ENCODE assay signal across 19 cellular contexts in the genomic region with DNA sequence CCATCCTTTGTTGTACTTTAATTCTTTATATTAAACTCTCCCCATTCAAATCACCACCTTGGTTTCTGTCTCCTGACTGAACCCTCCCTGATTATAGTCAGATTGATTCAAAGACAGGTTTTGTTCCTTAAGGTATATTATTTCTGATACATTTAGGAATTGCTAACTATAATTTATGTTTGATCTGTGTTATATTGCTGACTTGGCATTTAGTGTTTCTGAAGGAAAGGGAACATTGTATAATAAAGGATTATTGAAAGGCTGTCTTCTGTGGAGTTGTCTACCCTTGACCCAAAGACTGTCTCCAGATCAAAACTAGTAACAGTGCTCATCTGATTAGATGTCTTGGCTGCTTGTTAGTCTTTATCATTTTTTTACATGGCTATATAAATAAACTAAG. TPM values are rescaled to one million over a fixed set of nuclear protein-coding genes. Genes with fewer than 3 reads are reported as not detected.
A peak's percentile ranks its signal among the peaks of the same experiment; 100 is the strongest.
DNase-seq lines count a peak whose midpoint lies in the region; ATAC-seq, FAIRE-seq and TF ChIP-seq lines count a peak whose summit lies in the region.
"Had no signal": no experiment of that assay in that cellular context is flagged by ENCODE, and none has a peak within 500 bp of the region (broad histone marks: within the 10 kb centered on the region; RNA-seq: fewer than 3 reads in every experiment).

No MANE protein-coding gene starts in this region.

- H3K79me2 ChIP-seq in osteoblast (ENCODE audit: insufficient read depth, low read length), result peaks cover 84% of the 10 kb centered on the region

- CTCF ChIA-PET in Calu3 (lab: Charles Lee), result interaction anchor here (1.3 kb wide), 1 partner anchor 10 kb away, joined by 4 read pairs; a partner anchor contains a TSS

- H3K36me3 Mint-ChIP-seq in activated naive CD8-positive, alpha-beta T cell treated with anti-CD3 and anti-CD28 coated beads, Interleukin-2, amount 10 ng/mL, durations not matched to agents 7 days and 5 days, result peaks cover 82% of the 10 kb centered on the region
- H3K36me3 Mint-ChIP-seq in activated naive CD8-positive, alpha-beta T cell treated with anti-CD3 and anti-CD28 coated beads, Interleukin-2, amount 50 U/mL, for 24 hours (ENCODE audit: low read depth), result peaks cover 91% of the 10 kb centered on the region
- H3K36me3 Mint-ChIP-seq in brain (peaks cover 30% of the 10 kb centered on the region), Calu3 (ENCODE audit: insufficient read depth, unreplicated experiment) (peaks cover 47% of the 10 kb centered on the region)

- H3K4me1 Mint-ChIP-seq in activated naive CD8-positive, alpha-beta T cell treated with anti-CD3 and anti-CD28 coated beads, Interleukin-2, amount 10 ng/mL, durations not matched to agents 7 days and 5 days, result peaks cover 38% of the 10 kb centered on the region
- peaks cover 18% of the 10 kb centered on the region for H3K4me1 Mint-ChIP-seq in activated naive CD8-positive, alpha-beta T cell treated with anti-CD3 and anti-CD28 coated beads, Interleukin-2, amount 50 U/mL, for 24 hours
- H3K4me1 Mint-ChIP-seq in brain, result peaks cover 79% of the 10 kb centered on the region
- H3K4me1 Mint-ChIP-seq in Calu3 (ENCODE audit: low read depth, unreplicated experiment), result peaks cover 34% of the 10 kb centered on the region

- no peak overlapping the region for H3K4me3 ChIP-seq in osteoblast (ENCODE audit: insufficient read depth, low read length)
- H3K4me3 ChIP-seq: SJCRH30 had no signal

- TF ChIP-seq CTCF in brain (conservative IDR thresholded peaks at IDR 0.05) (no peak), osteoblast (IDR thresholded peaks at IDR 0.05; ENCODE audit: extremely low read depth, low read depth, low read length) (no peak), Calu3 (IDR thresholded peaks at IDR 0.05; ENCODE audit: unreplicated experiment) (no peak)

- peak; percentile 43 for FAIRE-seq in H54 (lab: Jason Lieb, UNC)
- FAIRE-seq: HTR-8/SVneo had no signal

- peak overlapping the region; percentile 22 for H3K27ac ChIP-seq in osteoblast (ENCODE audit: low read depth, low read length)
- H3K27ac ChIP-seq: HL-60, SJCRH30 had no signal

- no peaks in the 10 kb centered on the region for H3K27me3 ChIP-seq in osteoblast (ENCODE audit: insufficient read depth, low read length)
- H3K27me3 ChIP-seq: SJCRH30 had no signal

- no peak overlapping the region for H3K4me3 Mint-ChIP-seq in activated naive CD8-positive, alpha-beta T cell treated with anti-CD3 and anti-CD28 coated beads, Interleukin-2, amount 10 ng/mL, durations not matched to agents 7 days and 5 days
- H3K4me3 Mint-ChIP-seq in activated naive CD8-positive, alpha-beta T cell treated with anti-CD3 and anti-CD28 coated beads, Interleukin-2, amount 50 U/mL, for 24 hours, result no peak overlapping the region
- H3K4me3 Mint-ChIP-seq in brain (peak overlapping the region in 4 of 5 experiments; percentile 33 to 62 (median 46)), Calu3 (ENCODE audit: low read depth, unreplicated experiment) (no peak overlapping the region)
- H3K4me3 Mint-ChIP-seq: H9 had no signal

- H3K27me3 Mint-ChIP-seq in activated naive CD8-positive, alpha-beta T cell treated with anti-CD3 and anti-CD28 coated beads, Interleukin-2, amount 10 ng/mL, durations not matched to agents 7 days and 5 days, result no peaks in the 10 kb centered on the region
- H3K27me3 Mint-ChIP-seq in activated naive CD8-positive, alpha-beta T cell treated with anti-CD3 and anti-CD28 coated beads, Interleukin-2, amount 50 U/mL, for 24 hours, result no peaks in the 10 kb centered on the region
- H3K27me3 Mint-ChIP-seq in brain (no peaks in the 10 kb centered on the region), Calu3 (ENCODE audit: unreplicated experiment) (no peaks in the 10 kb centered on the region)

- ATAC-seq in activated naive CD8-positive, alpha-beta T cell treated with anti-CD3 and anti-CD28 coated beads, Interleukin-2, amount 10 ng/mL, durations not matched to agents 7 days and 5 days (ENCODE audit: low read depth), result no peak
- no peak for ATAC-seq in activated naive CD8-positive, alpha-beta T cell treated with anti-CD3 and anti-CD28 coated beads, Interleukin-2, amount 50 U/mL, for 24 hours
- ATAC-seq: PC-3 had no signal

- DNase-seq in activated naive CD8-positive, alpha-beta T cell treated with anti-CD3 and anti-CD28 coated beads, Interleukin-2, amount 10 ng/mL, durations not matched to agents 7 days and 5 days, result no peak
- no peak for DNase-seq in activated naive CD8-positive, alpha-beta T cell treated with anti-CD3 and anti-CD28 coated beads, Interleukin-2, amount 50 U/mL, for 24 hours
- no peak for DNase-seq in H54 (ENCODE audit: insufficient read length, low spot score)
- no peak for DNase-seq in osteoblast (ENCODE audit: insufficient read length, low spot score, missing footprints)
- no peak for DNase-seq in NCI-H226
- no peak for DNase-seq in Calu3
- no peak for DNase-seq in head of caudate nucleus
- DNase-seq: DMS53, H9, KBM-7, NCI-H1092, NCI-H2081 treated with DMSO at 0.1 percent for 48 hours, NCI-H510A treated with DMSO at 0.1 percent for 48 hours, NCI-H82, PC-3, SJCRH30 had no signal

- no peak for TF ChIP-seq POLR2A in H54 (IDR thresholded peaks at IDR 0.05; ENCODE audit: low read depth, low read length)

- no peaks in the 10 kb centered on the region for H4K20me1 ChIP-seq in osteoblast (ENCODE audit: insufficient read depth, low read length)

- H2AFZ ChIP-seq in osteoblast (ENCODE audit: low read length), result peak overlapping the region; percentile 89

- H3K9me3 Mint-ChIP-seq in activated naive CD8-positive, alpha-beta T cell treated with anti-CD3 and anti-CD28 coated beads, Interleukin-2, amount 10 ng/mL, durations not matched to agents 7 days and 5 days, result no peaks in the 10 kb centered on the region
- no peaks in the 10 kb centered on the region for H3K9me3 Mint-ChIP-seq in activated naive CD8-positive, alpha-beta T cell treated with anti-CD3 and anti-CD28 coated beads, Interleukin-2, amount 50 U/mL, for 24 hours
- H3K9me3 Mint-ChIP-seq in brain (no peaks in the 10 kb centered on the region), Calu3 (ENCODE audit: low read depth, unreplicated experiment) (no peaks in the 10 kb centered on the region)
- H3K9me3 Mint-ChIP-seq: H9 had no signal

- H3K4me1 ChIP-seq in osteoblast (ENCODE audit: insufficient read depth, low read length), result peaks cover 2% of the 10 kb centered on the region
- H3K4me1 ChIP-seq: SJCRH30 had no signal

- no TSS peak for BruUV-seq in Calu3 (replicated peaks; lab: Mats Ljungman, UMichigan)

- H3K9me3 ChIP-seq in osteoblast (ENCODE audit: low read depth, low read length), result no peaks in the 10 kb centered on the region
- H3K9me3 ChIP-seq: SJCRH30 had no signal

- peaks cover 4% of the 10 kb centered on the region for H3K36me3 ChIP-seq in osteoblast (ENCODE audit: insufficient read depth, low read length)

- intact Hi-C loops in Calu3 (cut with micrococcal nuclease; ENCODE audit: unreplicated experiment), result no loop called here
- intact Hi-C loops in head of caudate nucleus (cut with DNase I), result no loop called here

- peak overlapping the region; percentile 56 for H3K4me2 ChIP-seq in osteoblast (ENCODE audit: insufficient read depth, low read length)

- peak overlapping the region; percentile 15 for H3K27ac Mint-ChIP-seq in activated naive CD8-positive, alpha-beta T cell treated with anti-CD3 and anti-CD28 coated beads, Interleukin-2, amount 10 ng/mL, durations not matched to agents 7 days and 5 days
- H3K27ac Mint-ChIP-seq in activated naive CD8-positive, alpha-beta T cell treated with anti-CD3 and anti-CD28 coated beads, Interleukin-2, amount 50 U/mL, for 24 hours, result no peak overlapping the region
- H3K27ac Mint-ChIP-seq in brain, result peak overlapping the region in 4 of 5 experiments; percentile 21 to 51 (median 36)
- no peak overlapping the region for H3K27ac Mint-ChIP-seq in Calu3 (ENCODE audit: unreplicated experiment)

- POLR2A ChIA-PET in activated naive CD8-positive, alpha-beta T cell treated with anti-CD3 and anti-CD28 coated beads, Interleukin-2, amount 10 ng/mL, durations not matched to agents 7 days and 5 days (lab: Charles Lee), result no interaction called here

RNA-seq across cellular contexts. Expression of a gene that starts 10.3 kb away (rescaled TPM):
- 10 to 100 TPM; 84.4 to 97.2 TPM for total RNA-seq in activated naive CD8-positive, alpha-beta T cell treated with anti-CD3 and anti-CD28 coated beads, Interleukin-2, amount 10 ng/mL, durations not matched to agents 7 days and 5 days
- polyA plus RNA-seq in brain (ENCODE audit: insufficient read depth, low read depth, low replicate concordance), result 30.6 TPM
- total RNA-seq in osteoblast (5.8 and 6.5 TPM in 2 replicates), Calu3 (2022) (125 and 140 TPM in 2 replicates)

Comparison
In these comparisons a context has a peak if more than half of its experiments do, and no peak if none do; other contexts are left out.
1. H3K27ac Mint-ChIP-seq: peak in activated naive CD8-positive, alpha-beta T cell treated with anti-CD3 and anti-CD28 coated beads, Interleukin-2, amount 10 ng/mL, durations not matched to agents 7 days and 5 days (single experiment) and brain (4 of 5); none in activated naive CD8-positive, alpha-beta T cell treated with anti-CD3 and anti-CD28 coated beads, Interleukin-2, amount 50 U/mL, for 24 hours (single experiment) and Calu3 (single experiment).
2. H3K4me3 Mint-ChIP-seq: peak in brain (4 of 5); none in activated naive CD8-positive, alpha-beta T cell treated with anti-CD3 and anti-CD28 coated beads, Interleukin-2, amount 10 ng/mL, durations not matched to agents 7 days and 5 days (single experiment), activated naive CD8-positive, alpha-beta T cell treated with anti-CD3 and anti-CD28 coated beads, Interleukin-2, amount 50 U/mL, for 24 hours (single experiment) and Calu3 (single experiment).
3. RNA of a gene that starts 10.3 kb away (total RNA-seq): 125 to 140 TPM in Calu3 and 84.4 to 97.2 TPM in activated naive CD8-positive, alpha-beta T cell treated with anti-CD3 and anti-CD28 coated beads, Interleukin-2, amount 10 ng/mL, durations not matched to agents 7 days and 5 days; 5.8 to 6.5 TPM in osteoblast; every median in the first group is over 10 times any median in the second.